ENCODE assay signal across 11 cellular contexts in genomic region chr6:139533166-139533565, GRCh38.
DNase-seq lines count a peak whose midpoint lies in the region; ATAC-seq and TF ChIP-seq lines count a peak whose summit lies in the region.
"Had no signal": no experiment of that assay in that cellular context is flagged by ENCODE, and none has a peak within 500 bp of the region (broad histone marks: within the 10 kb centered on the region; RNA-seq: fewer than 3 reads in every experiment).

No MANE protein-coding gene starts in this region.

- H3K4me2 ChIP-seq in mesendoderm (ENCODE audit: low read length), result no peak overlapping the region

- ATAC-seq in heart right ventricle (no peak), GM18498 (IDR thresholded peaks at IDR 0.05; ENCODE audit: unreplicated experiment) (no peak)
- no peak for ATAC-seq in central memory CD8-positive, alpha-beta T cell (replicated peaks; ENCODE audit: extremely low read depth, poor library complexity, severe bottlenecking)

- peak overlapping the region; percentile 46 for H3K56ac ChIP-seq in mesendoderm (ENCODE audit: low read length)

- DNase-seq in right atrium auricular region (ENCODE audit: low spot score) (no peak), heart right ventricle (no peak), mesendoderm (no peak), uterus (no peak), NCI-H526 treated with DMSO at 0.1 percent for 48 hours (lab: John Stamatoyannopoulos, UW) (no peak), GM13977 (ENCODE audit: low spot score) (no peak)
- DNase-seq in central memory CD8-positive, alpha-beta T cell (ENCODE audit: low spot score in 2 of 2), result no peak
- DNase-seq: activated CD8-positive, alpha-beta memory T cell treated with anti-CD3 and anti-CD28 coated beads, Interleukin-2, amount 50 U/mL, for 4 hours; caudate nucleus; glutamatergic neuron had no signal

- peak overlapping the region; percentile 64 for H2BK15ac ChIP-seq in mesendoderm (replicated peaks; ENCODE audit: low read depth)

- H3K27ac Mint-ChIP-seq in central memory CD8-positive, alpha-beta T cell (ENCODE audit: low read depth), result peak overlapping the region; percentile 86

- H3K23ac ChIP-seq in mesendoderm (ENCODE audit: low read length), result no peak overlapping the region

- in situ Hi-C loops in GM13977 (cut with MboI; ENCODE audit: low pct_unique_long_range_greater_than_20kb, low sequenced_read_pairs, unreplicated experiment), result no loop called here

- whole genome bisulfite sequencing in heart right ventricle, 2 donors, result 88 to 91% methylated on average over 4 of the region's 4 CpGs
- WGBS in mesendoderm (ENCODE audit: extremely low coverage, insufficient coverage, low lambda C conversion rate), result no CpG with 5 or more reads among the region's 4 CpGs

- H3K79me1 ChIP-seq in mesendoderm (ENCODE audit: low read length), result no peaks in the 10 kb centered on the region

- peaks cover 43% of the 10 kb centered on the region for H3K4me1 Mint-ChIP-seq in central memory CD8-positive, alpha-beta T cell

- TF ChIP-seq POLR2A in uterus (IDR thresholded peaks at IDR 0.05), result no peak

- H3K4me3 Mint-ChIP-seq in central memory CD8-positive, alpha-beta T cell, result peak overlapping the region; percentile 36

- H3K27ac ChIP-seq in right atrium auricular region (peak overlapping the region; percentile 36 to 59), heart right ventricle (peak overlapping the region in 1 of 10 donors; percentile 49), mesendoderm (ENCODE audit: low read depth, low read length) (peak overlapping the region; percentile 92), uterus (peak overlapping the region; percentile 61 to 67)

- no peak overlapping the region for H2AK5ac ChIP-seq in mesendoderm (ENCODE audit: low read length)

- no peak overlapping the region for H3K4ac ChIP-seq in mesendoderm (ENCODE audit: low read depth, low read length)

- no peaks in the 10 kb centered on the region for H3K27me3 Mint-ChIP-seq in central memory CD8-positive, alpha-beta T cell

- H3K79me2 ChIP-seq in mesendoderm (ENCODE audit: control insufficient read depth, insufficient read depth, low read length), result no peaks in the 10 kb centered on the region

- no peak overlapping the region for H3K9ac ChIP-seq in mesendoderm (ENCODE audit: low read length)

- H3K18ac ChIP-seq in mesendoderm (ENCODE audit: low read length), result peak overlapping the region; percentile 94

- intact Hi-C loops in heart right ventricle (cut with DNase I) (no loop called here), uterus (cut with DNase I; ENCODE audit: low total_unique reads) (no loop called here)

- H3K4me3 ChIP-seq in right atrium auricular region (no peak overlapping the region), heart right ventricle (no peak overlapping the region), mesendoderm (ENCODE audit: low read length) (no peak overlapping the region), uterus (no peak overlapping the region)

- H3K9me3 ChIP-seq in right atrium auricular region, result no peaks in the 10 kb centered on the region
- no peaks in the 10 kb centered on the region for H3K9me3 ChIP-seq in heart right ventricle
- H3K9me3 ChIP-seq in uterus, result no peaks in the 10 kb centered on the region

- H3K27me3 ChIP-seq in right atrium auricular region (no peaks in the 10 kb centered on the region), heart right ventricle (no peaks in the 10 kb centered on the region), mesendoderm (ENCODE audit: insufficient read depth, low read length, poor library complexity) (no peaks in the 10 kb centered on the region), uterus (no peaks in the 10 kb centered on the region)

- H4K5ac ChIP-seq in mesendoderm (ENCODE audit: low read length), result no peak overlapping the region

- H3K9me3 Mint-ChIP-seq in central memory CD8-positive, alpha-beta T cell, result peaks cover 5% of the 10 kb centered on the region

- H2BK120ac ChIP-seq in mesendoderm (ENCODE audit: low read depth, low read length), result no peak overlapping the region

- H3K36me3 Mint-ChIP-seq in central memory CD8-positive, alpha-beta T cell (ENCODE audit: insufficient read depth), result peaks cover 3% of the 10 kb centered on the region

- peaks cover 0 to 17% of the 10 kb centered on the region in 2 donors for H3K4me1 ChIP-seq in right atrium auricular region
- H3K4me1 ChIP-seq in heart right ventricle, result peaks cover 0 to 49% (median 8%) of the 10 kb centered on the region in 9 donors
- peaks cover 8% of the 10 kb centered on the region for H3K4me1 ChIP-seq in mesendoderm (ENCODE audit: control insufficient read depth, low read depth, low read length)
- H3K4me1 ChIP-seq in uterus, result peaks cover 0 to 7% of the 10 kb centered on the region in 2 donors

- H3K36me3 ChIP-seq in right atrium auricular region, result no peaks in the 10 kb centered on the region
- no peaks in the 10 kb centered on the region for H3K36me3 ChIP-seq in heart right ventricle
- H3K36me3 ChIP-seq in mesendoderm (ENCODE audit: control insufficient read depth, insufficient read depth, low read length), result no peaks in the 10 kb centered on the region
- H3K36me3 ChIP-seq in uterus, result no peaks in the 10 kb centered on the region

- TF ChIP-seq CTCF in right atrium auricular region (IDR thresholded peaks at IDR 0.05) (no peak), heart right ventricle (IDR thresholded peaks at IDR 0.05) (no peak), uterus (IDR thresholded peaks at IDR 0.05) (no peak), GM13977 (IDR thresholded peaks at IDR 0.05; ENCODE audit: extremely low read depth, insufficient read depth, missing control alignments) (no peak)

- H2BK5ac ChIP-seq in mesendoderm (ENCODE audit: low read length), result peak overlapping the region; percentile 64

- H4K8ac ChIP-seq in mesendoderm (ENCODE audit: low read depth, low read length), result no peak overlapping the region
